In genomic region chr11:122812612-122813011, GRCh38 we compare ENCODE assay signal across 1 cellular context.
TF ChIP-seq lines count a peak whose summit lies in the region.

No MANE protein-coding gene starts in this region.

TF ChIP-seq in H1, 55 proteins besides CTCF, POLR2A, EP300 and RAD21:
- TF ChIP-seq E2F6 (IDR thresholded peaks at IDR 0.05), result no peak
- TF ChIP-seq GABPA (IDR thresholded peaks at IDR 0.05; ENCODE audit: borderline replicate concordance, insufficient read depth, low read length), result no peak
- TF ChIP-seq CEBPB (IDR thresholded peaks at IDR 0.05; ENCODE audit: low read depth, low read length), result peak; percentile 80
- TF ChIP-seq BACH1 (IDR thresholded peaks at IDR 0.05; ENCODE audit: low read length), result no peak
- TF ChIP-seq RNF2 (IDR thresholded peaks at IDR 0.05; ENCODE audit: borderline replicate concordance, low read depth, low read length, missing control alignments, poor library complexity, severe bottlenecking), result no peak
- no peak for TF ChIP-seq TAF7 (optimal IDR thresholded peaks at IDR 0.05; ENCODE audit: borderline replicate concordance, low read depth, low read length)
